ENCODE assay signal across 38 cellular contexts in the genomic region with DNA sequence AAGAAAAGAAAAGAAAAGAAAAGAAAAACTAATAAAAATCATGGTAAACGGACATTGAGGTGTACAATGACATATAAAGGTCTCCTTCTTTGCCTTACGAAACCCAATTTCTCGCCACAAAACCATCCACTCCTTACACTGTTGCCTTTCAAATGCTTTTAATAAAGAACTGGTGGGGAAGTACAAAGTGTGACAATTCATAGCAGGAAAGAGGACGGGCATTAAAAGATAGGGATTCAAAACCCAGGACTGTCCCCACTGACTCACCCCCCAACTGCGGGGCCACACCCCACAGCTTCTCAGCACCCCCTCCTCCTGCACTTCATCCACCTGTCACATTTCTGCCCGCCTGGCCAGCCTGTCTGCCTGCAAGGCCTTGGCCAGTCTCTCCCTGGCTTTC. TPM values are rescaled to one million over a fixed set of nuclear protein-coding genes. Genes with fewer than 3 reads are reported as not detected.
"Had no signal": no experiment of that assay in that cellular context is flagged by ENCODE, and none has a peak within 500 bp of the region (broad histone marks: within the 10 kb centered on the region; RNA-seq: fewer than 3 reads in every experiment).

No MANE protein-coding gene starts in this region.

- H3K4me1 ChIP-seq: ascending aorta had no signal

- H3K27ac Mint-ChIP-seq: activated B cell treated with CpG ODN at 0.5 μM for 24 hours; activated CD4-positive, alpha-beta memory T cell treated with anti-CD3 and anti-CD28 coated beads for 36 hours; activated naive CD4-positive, alpha-beta T cell treated with anti-CD3 and anti-CD28 coated beads, Interleukin-2, amount 10 ng/mL, durations not matched to agents 7 days and 5 days; activated naive CD4-positive, alpha-beta T cell treated with anti-CD3 and anti-CD28 coated beads, Interleukin-2, amount 50 U/mL, for 24 hours; activated naive CD8-positive, alpha-beta T cell; activated naive CD8-positive, alpha-beta T cell treated with anti-CD3 and anti-CD28 coated beads, Interleukin-2, amount 10 ng/mL, durations not matched to agents 7 days and 5 days; activated naive CD8-positive, alpha-beta T cell treated with anti-CD3 and anti-CD28 coated beads, Interleukin-2, amount 50 U/mL, for 24 hours; activated T-helper 2 cell treated with anti-CD3 and anti-CD28 coated beads, Interferon-gamma antibody, Interleukin-2, Interleukin-4, amounts not matched to agents 10 μg/mL and 5 μg/mL and 100 μg/mL, durations not matched to agents 14 hours and 24 hours and 36 hours; brain; T-helper 1 cell treated with Interleukin-12 subunit alpha and Interleukin-12 subunit beta and Interleukin-4 antibody, amounts not matched to agents 30 μg/mL and 1 μg/mL, for 36 hours; T-helper 2 cell treated with Interferon-gamma antibody and Interleukin-4, amounts not matched to agents 5 μg/mL and 100 μg/mL, for 36 hours had no signal

- H3K9me3 Mint-ChIP-seq: activated B cell treated with CpG ODN at 0.5 μM for 24 hours; activated CD4-positive, alpha-beta memory T cell treated with anti-CD3 and anti-CD28 coated beads for 36 hours; activated naive CD4-positive, alpha-beta T cell treated with anti-CD3 and anti-CD28 coated beads, Interleukin-2, amount 10 ng/mL, durations not matched to agents 7 days and 5 days; activated naive CD4-positive, alpha-beta T cell treated with anti-CD3 and anti-CD28 coated beads, Interleukin-2, amount 50 U/mL, for 24 hours; activated naive CD8-positive, alpha-beta T cell treated with anti-CD3 and anti-CD28 coated beads, Interleukin-2, amount 10 ng/mL, durations not matched to agents 7 days and 5 days; activated naive CD8-positive, alpha-beta T cell treated with anti-CD3 and anti-CD28 coated beads, Interleukin-2, amount 50 U/mL, for 24 hours; activated T-cell treated with anti-CD3 and anti-CD28 coated beads, Interleukin-2, amount 50 U/mL, for 4 hours; brain; central memory CD8-positive, alpha-beta T cell; T-helper 1 cell treated with Interleukin-12 subunit alpha and Interleukin-12 subunit beta and Interleukin-4 antibody, amounts not matched to agents 30 μg/mL and 1 μg/mL, for 36 hours; T-helper 2 cell treated with Interferon-gamma antibody and Interleukin-4, amounts not matched to agents 5 μg/mL and 100 μg/mL, for 36 hours had no signal

- H3K4me3 ChIP-seq: ascending aorta, cardiac muscle cell had no signal

- H3K27me3 Mint-ChIP-seq: activated CD4-positive, alpha-beta memory T cell treated with anti-CD3 and anti-CD28 coated beads for 36 hours; activated naive CD4-positive, alpha-beta T cell treated with anti-CD3 and anti-CD28 coated beads, Interleukin-2, amount 10 ng/mL, durations not matched to agents 7 days and 5 days; activated naive CD4-positive, alpha-beta T cell treated with anti-CD3 and anti-CD28 coated beads, Interleukin-2, amount 50 U/mL, for 24 hours; activated naive CD8-positive, alpha-beta T cell; activated naive CD8-positive, alpha-beta T cell treated with anti-CD3 and anti-CD28 coated beads, Interleukin-2, amount 10 ng/mL, durations not matched to agents 7 days and 5 days; activated naive CD8-positive, alpha-beta T cell treated with anti-CD3 and anti-CD28 coated beads, Interleukin-2, amount 50 U/mL, for 24 hours; brain; central memory CD8-positive, alpha-beta T cell had no signal

- H3K27me3 ChIP-seq: ascending aorta, cardiac muscle cell had no signal

- H3K36me3 ChIP-seq: ascending aorta, cardiac muscle cell had no signal

- H3K9me3 ChIP-seq: ascending aorta had no signal

- H3K36me3 Mint-ChIP-seq: activated CD4-positive, alpha-beta memory T cell treated with anti-CD3 and anti-CD28 coated beads for 36 hours; activated naive CD4-positive, alpha-beta T cell treated with anti-CD3 and anti-CD28 coated beads, Interleukin-2, amount 10 ng/mL, durations not matched to agents 7 days and 5 days; activated naive CD4-positive, alpha-beta T cell treated with anti-CD3 and anti-CD28 coated beads, Interleukin-2, amount 50 U/mL, for 24 hours; brain had no signal

- H3K4me3 Mint-ChIP-seq: activated B cell treated with CpG ODN at 0.5 μM for 24 hours; activated CD4-positive, alpha-beta memory T cell treated with anti-CD3 and anti-CD28 coated beads for 36 hours; activated naive CD4-positive, alpha-beta T cell treated with anti-CD3 and anti-CD28 coated beads, Interleukin-2, amount 10 ng/mL, durations not matched to agents 7 days and 5 days; activated naive CD4-positive, alpha-beta T cell treated with anti-CD3 and anti-CD28 coated beads, Interleukin-2, amount 50 U/mL, for 24 hours; activated naive CD8-positive, alpha-beta T cell; activated naive CD8-positive, alpha-beta T cell treated with anti-CD3 and anti-CD28 coated beads, Interleukin-2, amount 10 ng/mL, durations not matched to agents 7 days and 5 days; activated naive CD8-positive, alpha-beta T cell treated with anti-CD3 and anti-CD28 coated beads, Interleukin-2, amount 50 U/mL, for 24 hours; activated T-cell treated with anti-CD3 and anti-CD28 coated beads, Interleukin-2, amount 50 U/mL, for 4 hours; brain; central memory CD8-positive, alpha-beta T cell; T-helper 1 cell treated with Interleukin-12 subunit alpha and Interleukin-12 subunit beta and Interleukin-4 antibody, amounts not matched to agents 30 μg/mL and 1 μg/mL, for 36 hours; T-helper 2 cell treated with Interferon-gamma antibody and Interleukin-4, amounts not matched to agents 5 μg/mL and 100 μg/mL, for 36 hours had no signal

- ATAC-seq: activated naive CD8-positive, alpha-beta T cell treated with anti-CD3 and anti-CD28 coated beads, Interleukin-2, amount 50 U/mL, for 24 hours; activated T-cell treated with anti-CD3 and anti-CD28 coated beads, Interleukin-2, amount 50 U/mL, for 4 hours had no signal

- DNase-seq: activated B cell treated with CpG ODN at 0.5 μM for 24 hours; activated CD4-positive, alpha-beta memory T cell treated with anti-CD3 and anti-CD28 coated beads for 36 hours; activated CD4-positive, alpha-beta T cell treated with anti-CD3 and anti-CD28 coated beads for 48 hours; activated CD4-positive, alpha-beta T cell treated with anti-CD3 and anti-CD28 coated beads, Interleukin-2, amount 50 U/mL, for 1 hour; activated CD4-positive, alpha-beta T cell treated with anti-CD3 and anti-CD28 coated beads, Interleukin-2, amount 50 U/mL, for 4 hours; activated CD4-positive, CD25-positive, alpha-beta regulatory T cell treated with anti-CD3 and anti-CD28 coated beads, Interleukin-2, amount 50 U/mL, for 72 hours; activated CD8-positive, alpha-beta memory T cell treated with anti-CD3 and anti-CD28 coated beads, Interleukin-2, amount 50 U/mL, for 4 hours; activated effector memory CD4-positive, alpha-beta T cell treated with Interleukin-2 at 50 U/mL for 16 hours; activated gamma-delta T cell; activated naive CD4-positive, alpha-beta T cell treated with anti-CD3 and anti-CD28 coated beads, Interleukin-2, amount 10 ng/mL, durations not matched to agents 7 days and 5 days; activated naive CD4-positive, alpha-beta T cell treated with Interleukin-2 at 50 U/mL for 16 hours; activated naive CD8-positive, alpha-beta T cell treated with anti-CD3 and anti-CD28 coated beads, Interleukin-2, amount 10 ng/mL, durations not matched to agents 7 days and 5 days; activated naive CD8-positive, alpha-beta T cell treated with anti-CD3 and anti-CD28 coated beads, Interleukin-2, amount 50 U/mL, for 24 hours; activated T-cell treated with anti-CD3 and anti-CD28 coated beads for 4 hours; activated T-cell treated with anti-CD3 and anti-CD28 coated beads, Interleukin-2, amount 50 U/mL, for 1 hour; activated T-cell treated with anti-CD3 and anti-CD28 coated beads, Interleukin-2, amount 50 U/mL, for 4 hours; amygdala; anterior cingulate cortex; caudate nucleus; cerebellar nuclear complex; T-helper 1 cell; T-helper 2 cell; T-helper 9 cell had no signal

- FAIRE-seq: bronchial epithelial cell, TTC549 had no signal

- H3K27ac ChIP-seq: ascending aorta, cardiac muscle cell, VCaP had no signal

- H3K4me1 Mint-ChIP-seq: activated B cell treated with CpG ODN at 0.5 μM for 24 hours, brain had no signal

RNA-seq across cellular contexts. Expression of a gene that starts 2.4 kb away (rescaled TPM):
- total RNA-seq: activated B cell treated with CpG ODN at 0.5 μM for 24 hours; activated CD4-positive, alpha-beta memory T cell treated with anti-CD3 and anti-CD28 coated beads for 36 hours; activated CD8-positive, alpha-beta memory T cell treated with anti-CD3 and anti-CD28 coated beads for 36 hours; activated naive CD8-positive, alpha-beta T cell treated with anti-CD3 and anti-CD28 coated beads, Interleukin-2, amount 10 ng/mL, durations not matched to agents 7 days and 5 days; activated T-cell treated with anti-CD3 and anti-CD28 coated beads, Interleukin-2, amount 50 U/mL, for 4 hours; activated T-helper 2 cell treated with anti-CD3 and anti-CD28 coated beads, Interferon-gamma antibody, Interleukin-2, Interleukin-4, amounts not matched to agents 10 μg/mL and 5 μg/mL and 100 μg/mL, durations not matched to agents 14 hours and 24 hours and 36 hours; ascending aorta; bronchial epithelial cell; cardiac muscle cell; chondrocyte had no signal
- polyA plus RNA-seq: adipose tissue, cardiac muscle cell had no signal

RNA-seq across cellular contexts. Expression of a gene that starts 11.6 kb away (rescaled TPM):
- total RNA-seq: activated B cell treated with CpG ODN at 0.5 μM for 24 hours; activated CD4-positive, alpha-beta memory T cell treated with anti-CD3 and anti-CD28 coated beads for 36 hours; activated CD8-positive, alpha-beta memory T cell treated with anti-CD3 and anti-CD28 coated beads for 36 hours; activated naive CD8-positive, alpha-beta T cell treated with anti-CD3 and anti-CD28 coated beads, Interleukin-2, amount 10 ng/mL, durations not matched to agents 7 days and 5 days; activated T-cell treated with anti-CD3 and anti-CD28 coated beads, Interleukin-2, amount 50 U/mL, for 4 hours; activated T-helper 2 cell treated with anti-CD3 and anti-CD28 coated beads, Interferon-gamma antibody, Interleukin-2, Interleukin-4, amounts not matched to agents 10 μg/mL and 5 μg/mL and 100 μg/mL, durations not matched to agents 14 hours and 24 hours and 36 hours; ascending aorta; bronchial epithelial cell; cardiac muscle cell; chondrocyte had no signal
- polyA plus RNA-seq: adipose tissue, cardiac muscle cell had no signal

RNA-seq across cellular contexts. Expression of a gene that starts 21.2 kb away (rescaled TPM):
- total RNA-seq: activated B cell treated with CpG ODN at 0.5 μM for 24 hours; activated CD4-positive, alpha-beta memory T cell treated with anti-CD3 and anti-CD28 coated beads for 36 hours; activated CD8-positive, alpha-beta memory T cell treated with anti-CD3 and anti-CD28 coated beads for 36 hours; activated naive CD8-positive, alpha-beta T cell treated with anti-CD3 and anti-CD28 coated beads, Interleukin-2, amount 10 ng/mL, durations not matched to agents 7 days and 5 days; activated T-cell treated with anti-CD3 and anti-CD28 coated beads, Interleukin-2, amount 50 U/mL, for 4 hours; activated T-helper 2 cell treated with anti-CD3 and anti-CD28 coated beads, Interferon-gamma antibody, Interleukin-2, Interleukin-4, amounts not matched to agents 10 μg/mL and 5 μg/mL and 100 μg/mL, durations not matched to agents 14 hours and 24 hours and 36 hours; ascending aorta; bronchial epithelial cell; cardiac muscle cell; chondrocyte had no signal
- polyA plus RNA-seq: adipose tissue, cardiac muscle cell had no signal

RNA-seq across cellular contexts. Expression of a gene that starts 30.3 kb away (rescaled TPM):
- total RNA-seq: activated B cell treated with CpG ODN at 0.5 μM for 24 hours; activated CD4-positive, alpha-beta memory T cell treated with anti-CD3 and anti-CD28 coated beads for 36 hours; activated CD8-positive, alpha-beta memory T cell treated with anti-CD3 and anti-CD28 coated beads for 36 hours; activated naive CD8-positive, alpha-beta T cell treated with anti-CD3 and anti-CD28 coated beads, Interleukin-2, amount 10 ng/mL, durations not matched to agents 7 days and 5 days; activated T-cell treated with anti-CD3 and anti-CD28 coated beads, Interleukin-2, amount 50 U/mL, for 4 hours; activated T-helper 2 cell treated with anti-CD3 and anti-CD28 coated beads, Interferon-gamma antibody, Interleukin-2, Interleukin-4, amounts not matched to agents 10 μg/mL and 5 μg/mL and 100 μg/mL, durations not matched to agents 14 hours and 24 hours and 36 hours; ascending aorta; bronchial epithelial cell; cardiac muscle cell; chondrocyte had no signal
- polyA plus RNA-seq: adipose tissue, cardiac muscle cell had no signal

RNA-seq across cellular contexts. Expression of a gene that starts 39.6 kb away (rescaled TPM):
- total RNA-seq: activated B cell treated with CpG ODN at 0.5 μM for 24 hours; activated CD4-positive, alpha-beta memory T cell treated with anti-CD3 and anti-CD28 coated beads for 36 hours; activated CD8-positive, alpha-beta memory T cell treated with anti-CD3 and anti-CD28 coated beads for 36 hours; activated naive CD8-positive, alpha-beta T cell treated with anti-CD3 and anti-CD28 coated beads, Interleukin-2, amount 10 ng/mL, durations not matched to agents 7 days and 5 days; activated T-cell treated with anti-CD3 and anti-CD28 coated beads, Interleukin-2, amount 50 U/mL, for 4 hours; activated T-helper 2 cell treated with anti-CD3 and anti-CD28 coated beads, Interferon-gamma antibody, Interleukin-2, Interleukin-4, amounts not matched to agents 10 μg/mL and 5 μg/mL and 100 μg/mL, durations not matched to agents 14 hours and 24 hours and 36 hours; ascending aorta; bronchial epithelial cell; cardiac muscle cell; chondrocyte had no signal
- polyA plus RNA-seq: adipose tissue, cardiac muscle cell had no signal
